17 cellular contexts compared by ENCODE assay signal in genomic region chr6:152605901-152606390, GRCh38.
"Had no signal": no experiment of that assay in that cellular context is flagged by ENCODE, and none has a peak within 500 bp of the region (broad histone marks: within the 10 kb centered on the region; RNA-seq: fewer than 3 reads in every experiment).

No MANE protein-coding gene starts in this region.

- H3K9me3 ChIP-seq: ascending aorta, esophagus squamous epithelium had no signal

- H3K4me3 ChIP-seq: ascending aorta, esophagus squamous epithelium, lung had no signal

- DNase-seq: activated CD4-positive, alpha-beta T cell treated with anti-CD3 and anti-CD28 coated beads, Interleukin-2, amount 50 U/mL, for 48 hours; activated naive CD4-positive, alpha-beta T cell treated with Interleukin-2 at 50 U/mL for 16 hours; cortex of kidney; effector CD8-positive, alpha-beta T cell; esophagus squamous epithelium; foreskin keratinocyte; left colon; midbrain; stimulated activated CD4-positive, alpha-beta T cell treated with anti-CD3 and anti-CD28 coated beads, Interleukin-15, amount 100 ng/mL, for 24 hours; stimulated activated CD4-positive, alpha-beta T cell treated with anti-CD3 and anti-CD28 coated beads, Interleukin-4, amount 100 ng/mL, for 1 hour; stimulated activated naive CD4-positive, alpha-beta T cell; substantia nigra; trophoblast cell had no signal

- ATAC-seq: activated T-helper 17 cell treated with anti-CD3 and anti-CD28 coated beads, Interleukin-2, amount 50 U/mL, for 72 hours; foreskin keratinocyte; left colon; SK-N-SH treated with all-trans-retinoic acid at 6 μM for 48 hours had no signal

- H3K36me3 ChIP-seq: ascending aorta, esophagus squamous epithelium had no signal

- H3K27ac ChIP-seq: ascending aorta, esophagus squamous epithelium, foreskin keratinocyte had no signal
